11 cellular contexts compared by ENCODE assay signal in the genomic region with DNA sequence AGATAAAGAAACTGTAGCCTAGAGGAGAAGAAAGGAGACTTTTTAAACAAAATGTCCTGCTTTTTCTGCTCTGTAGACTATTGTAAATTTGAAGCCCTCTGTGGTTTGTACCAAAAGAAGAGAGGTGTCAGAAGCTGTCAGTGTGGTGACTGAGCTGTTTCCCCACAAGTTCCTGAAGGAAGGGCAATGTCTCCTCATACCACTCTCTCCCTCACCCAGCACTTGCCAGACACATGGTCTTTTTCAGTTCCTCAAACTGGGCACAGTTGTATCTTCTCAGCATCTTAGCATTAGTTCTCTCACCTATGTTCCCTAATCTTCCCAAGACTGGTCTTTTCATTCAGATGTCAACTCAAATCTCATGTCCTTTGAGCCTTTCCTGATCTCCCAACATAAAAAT. TPM values are rescaled to one million over a fixed set of nuclear protein-coding genes. Genes with fewer than 3 reads are reported as not detected.
DNase-seq lines count a peak whose midpoint lies in the region; ATAC-seq and TF ChIP-seq lines count a peak whose summit lies in the region.
"Had no signal": no experiment of that assay in that cellular context is flagged by ENCODE, and none has a peak within 500 bp of the region (broad histone marks: within the 10 kb centered on the region; RNA-seq: fewer than 3 reads in every experiment).

No MANE protein-coding gene starts in this region.

- H3K27me3 ChIP-seq in gastrocnemius medialis, result no peaks in the 10 kb centered on the region

- in situ Hi-C loops in KBM-7 (cut with MboI; ENCODE audit: low pct_unique_long_range_greater_than_20kb, low sequenced_read_pairs), result no loop called here
- in situ Hi-C loops in gastrocnemius medialis (cut with MboI; ENCODE audit: low sequenced_read_pairs in 4 of 4), result loop anchor here in 3 of 4 donors (5.0 kb wide), 1 partner anchor 62 kb away; no protein-coding TSS in a partner anchor

- TF ChIP-seq POLR2A in gastrocnemius medialis (IDR thresholded peaks at IDR 0.05), result no peak

- peaks cover 9 to 10% of the 10 kb centered on the region in 2 donors for H3K4me1 Mint-ChIP-seq in effector memory CD8-positive, alpha-beta T cell (ENCODE audit: low read depth in 2 of 2)

- no peaks in the 10 kb centered on the region for H3K9me3 ChIP-seq in gastrocnemius medialis

- H3K27ac Mint-ChIP-seq in effector memory CD8-positive, alpha-beta T cell, result no peak overlapping the region
- H3K27ac Mint-ChIP-seq: activated T-helper 17 cell treated with anti-CD3 and anti-CD28 coated beads, Interleukin-2, amount 50 U/mL, for 72 hours; HFFc6 had no signal

- no peaks in the 10 kb centered on the region for H3K36me3 ChIP-seq in gastrocnemius medialis

- H3K4me1 ChIP-seq in gastrocnemius medialis, result peaks cover 21 to 22% of the 10 kb centered on the region in 2 donors

- no peak overlapping the region for H3K4me3 Mint-ChIP-seq in effector memory CD8-positive, alpha-beta T cell
- H3K4me3 Mint-ChIP-seq: activated T-helper 17 cell treated with anti-CD3 and anti-CD28 coated beads, Interleukin-2, amount 50 U/mL, for 72 hours; HFFc6 had no signal

- H3K27me3 Mint-ChIP-seq in effector memory CD8-positive, alpha-beta T cell, result peaks cover 11 to 15% of the 10 kb centered on the region in 2 donors

- H3K4me3 ChIP-seq in gastrocnemius medialis (no peak overlapping the region), coronary artery (no peak overlapping the region)
- H3K4me3 ChIP-seq: lung had no signal

- POLR2A ChIA-PET in RWPE1 (lab: Yijun Ruan, JAX; ENCODE audit: low non-redundant PET), result no interaction called here

- ATAC-seq in GM21390 (IDR thresholded peaks at IDR 0.05; ENCODE audit: unreplicated experiment), result peak; percentile 74
- peak; percentile 43 for ATAC-seq in effector memory CD8-positive, alpha-beta T cell (replicated peaks)
- no peak for ATAC-seq in gastrocnemius medialis
- ATAC-seq: activated T-helper 17 cell treated with anti-CD3 and anti-CD28 coated beads, Interleukin-2, amount 50 U/mL, for 72 hours had no signal

- peak; percentile 99 for DNase-seq in GF-D8 (lab: John Stamatoyannopoulos, UW)
- DNase-seq in KBM-7, result peak; percentile 62
- DNase-seq in effector memory CD8-positive, alpha-beta T cell, result no peak
- no peak for DNase-seq in gastrocnemius medialis
- DNase-seq in DMS79 (lab: John Stamatoyannopoulos, UW), result no peak
- DNase-seq in RWPE1 (ENCODE audit: low spot score), result no peak
- no peak for DNase-seq in coronary artery (ENCODE audit: low spot score)
- DNase-seq: HFFc6 had no signal

- TF ChIP-seq CTCF in gastrocnemius medialis (IDR thresholded peaks at IDR 0.05 in 4 of 5, conservative IDR thresholded peaks at IDR 0.05 in 1 of 5) (no peak), RWPE1 (conservative IDR thresholded peaks at IDR 0.05; ENCODE audit: low read depth) (no peak), coronary artery (IDR thresholded peaks at IDR 0.05) (no peak)

- intact Hi-C loops in gastrocnemius medialis (cut with DNase I; ENCODE audit: low total_unique reads), result no loop called here

- H3K9me3 Mint-ChIP-seq in effector memory CD8-positive, alpha-beta T cell, result no peaks in the 10 kb centered on the region
- H3K9me3 Mint-ChIP-seq: activated T-helper 17 cell treated with anti-CD3 and anti-CD28 coated beads, Interleukin-2, amount 50 U/mL, for 72 hours; HFFc6 had no signal

- H3K36me3 Mint-ChIP-seq in effector memory CD8-positive, alpha-beta T cell (ENCODE audit: insufficient read depth), result no peaks in the 10 kb centered on the region

- CTCF ChIA-PET in RWPE1 (lab: Yijun Ruan, JAX), result interaction anchor here (0.6 to 0.8 kb wide), 2 partner anchors 68 to 205 kb away, joined by 3 to 8 read pairs; no protein-coding TSS in a partner anchor

- H3K27ac ChIP-seq in gastrocnemius medialis (peak overlapping the region in 1 of 4 donors; percentile 6), RWPE1 (no peak overlapping the region), coronary artery (no peak overlapping the region)

RNA-seq across cellular contexts. Expression of a gene that starts 4.3 kb away (rescaled TPM):
- 1 to 10 TPM; 2.9 to 5.8 (median 4.2) TPM for total RNA-seq in gastrocnemius medialis

RNA-seq across cellular contexts. Expression of a gene that starts 12.4 kb away (rescaled TPM):
- total RNA-seq in gastrocnemius medialis, result 1 to 10 TPM in 1 of 4 donors, under 1 TPM in 2, not detected in 1; 0.62 to 2.1 (median 0.68) TPM
- total RNA-seq: HFFc6 had no signal

RNA-seq across cellular contexts. Expression of a gene that starts 15.7 kb away (rescaled TPM):
- total RNA-seq in gastrocnemius medialis, result 10 to 100 TPM in 1 of 4 donors, 1 to 10 TPM in 2, under 1 TPM in 1; 0.58 to 11.7 (median 6.8) TPM
- total RNA-seq: activated T-helper 17 cell treated with anti-CD3 and anti-CD28 coated beads, Interleukin-2, amount 50 U/mL, for 72 hours had no signal

RNA-seq across cellular contexts. Expression of a gene that starts 46.6 kb away (rescaled TPM):
- 10 to 100 TPM; 23.4 to 81.5 (median 38.5) TPM for total RNA-seq in gastrocnemius medialis

Comparison
In these comparisons a context has a peak if more than half of its experiments do, and no peak if none do; other contexts are left out.
1. DNase-seq: peak in GF-D8 (single experiment) and KBM-7 (single experiment); none in effector memory CD8-positive, alpha-beta T cell (0 of 3), gastrocnemius medialis (0 of 2), DMS79 (single experiment), RWPE1 (single experiment) and coronary artery (single experiment).
2. ATAC-seq: peak in GM21390 (single experiment) and effector memory CD8-positive, alpha-beta T cell (single experiment); none in gastrocnemius medialis (0 of 2).